Comparison of ENCODE assay signal across 9 cellular contexts in genomic region chr10:122164028-122164601, GRCh38.
DNase-seq lines count a peak whose midpoint lies in the region; ATAC-seq and TF ChIP-seq lines count a peak whose summit lies in the region.
"Had no signal": no experiment of that assay in that cellular context is flagged by ENCODE, and none has a peak within 500 bp of the region (broad histone marks: within the 10 kb centered on the region; RNA-seq: fewer than 3 reads in every experiment).

No MANE protein-coding gene starts in this region.

- H3K4me3 ChIP-seq in fibroblast of lung (replicated peaks in 1 of 4; ENCODE audit: control extremely low read depth in 1 of 4, insufficient read depth in 1 of 4, low read depth in 3 of 4, low read length in 4 of 4) (peak overlapping the region in 3 of 4 experiments; percentile 7 to 50 (median 46)), neuronal stem cell (ENCODE audit: low read length in 2 of 2) (peak overlapping the region; percentile 72 to 96)

- H4K20me1 ChIP-seq in fibroblast of lung (ENCODE audit: control insufficient read depth, extremely low read depth, insufficient read depth, low read length) = no peaks in the 10 kb centered on the region

- no peak overlapping the region for H2AFZ ChIP-seq in fibroblast of lung (ENCODE audit: low read length)
- peak overlapping the region; percentile 84 for H2AFZ ChIP-seq in neuronal stem cell (ENCODE audit: low read length)

- H3K36me3 ChIP-seq in fibroblast of lung (ENCODE audit: control insufficient read depth, insufficient read depth, low read length) = no peaks in the 10 kb centered on the region
- peaks cover 0 to 16% of the 10 kb centered on the region in 2 donors for H3K36me3 ChIP-seq in neuronal stem cell (replicated peaks in 1 of 2; ENCODE audit: control insufficient read depth in 2 of 2, insufficient read depth in 2 of 2, low read length in 2 of 2)

- peak overlapping the region; percentile 85 for H2BK12ac ChIP-seq in neuronal stem cell (ENCODE audit: low read length)

- no peak for ATAC-seq in HG02610 (IDR thresholded peaks at IDR 0.05; ENCODE audit: unreplicated experiment)

- H3K27ac ChIP-seq in fibroblast of lung (ENCODE audit: insufficient read depth, low read length) (no peak overlapping the region), neuronal stem cell (replicated peaks; ENCODE audit: low read length) (peak overlapping the region; percentile 78)
- H3K27ac ChIP-seq: left lung had no signal

- H3K23ac ChIP-seq in neuronal stem cell (ENCODE audit: low read depth, low read length, poor library complexity) = no peak overlapping the region

- H3K27me3 ChIP-seq in fibroblast of lung (ENCODE audit: control insufficient read depth, insufficient read depth, low read length) = no peaks in the 10 kb centered on the region
- no peaks in the 10 kb centered on the region for H3K27me3 ChIP-seq in neuronal stem cell (ENCODE audit: control insufficient read depth in 3 of 3, insufficient read depth in 3 of 3, low read depth in 1 of 3, low read length in 3 of 3)

- peaks cover 7% of the 10 kb centered on the region for H3K79me1 ChIP-seq in neuronal stem cell (ENCODE audit: low read depth, low read length)

- H3K14ac ChIP-seq in neuronal stem cell (ENCODE audit: low read length) = no peak overlapping the region

- H3K9me3 ChIP-seq in fibroblast of lung (ENCODE audit: control insufficient read depth, insufficient read depth, low read depth, low read length) = no peaks in the 10 kb centered on the region
- no peaks in the 10 kb centered on the region for H3K9me3 ChIP-seq in neuronal stem cell (replicated peaks in 1 of 2; ENCODE audit: control insufficient read depth in 2 of 2, insufficient read depth in 1 of 2, low read depth in 1 of 2, low read length in 2 of 2)
- H3K9me3 ChIP-seq: left lung had no signal

- H2AK5ac ChIP-seq in neuronal stem cell (ENCODE audit: low read depth, low read length) = peak overlapping the region; percentile 77

- DNase-seq in C1 segment of cervical spinal cord (lab: John Stamatoyannopoulos, UW) (peak in 10 of 14 donors; percentile 19 to 81 (median 44)), NCI-H524 treated with DMSO at 0.1 percent for 48 hours (lab: John Stamatoyannopoulos, UW) (peak; percentile 26), fibroblast of lung (ENCODE audit: low read depth in 2 of 2) (peak; percentile 38 to 55), neuronal stem cell (ENCODE audit: low spot score) (peak; percentile 46), GDM1 (lab: John Stamatoyannopoulos, UW) (no peak), DMS 273 treated with DMSO at 0.1 percent for 48 hours (lab: John Stamatoyannopoulos, UW) (no peak), GM10266 (ENCODE audit: extremely low spot score) (no peak)

- H4K8ac ChIP-seq in neuronal stem cell (ENCODE audit: low read depth, low read length) = no peak overlapping the region

- H3K4me1 ChIP-seq in fibroblast of lung (ENCODE audit: control insufficient read depth, extremely low read depth, insufficient read depth, low read length) (no peaks in the 10 kb centered on the region), neuronal stem cell (ENCODE audit: control insufficient read depth in 2 of 2, insufficient read depth in 1 of 2, low read depth in 1 of 2, low read length in 2 of 2) (peaks cover 40 to 42% of the 10 kb centered on the region in 2 donors)

- no peak overlapping the region for H3K4ac ChIP-seq in neuronal stem cell (ENCODE audit: low read length)

- peak overlapping the region; percentile 97 for H3K18ac ChIP-seq in neuronal stem cell (ENCODE audit: low read length)

- H4K91ac ChIP-seq in neuronal stem cell (ENCODE audit: low read depth, low read length, poor library complexity) = no peak overlapping the region

- no peaks in the 10 kb centered on the region for H3K79me2 ChIP-seq in fibroblast of lung (ENCODE audit: control insufficient read depth, insufficient read depth, low read length)

- H3K9ac ChIP-seq in fibroblast of lung (ENCODE audit: insufficient read depth, low read length) = no peak overlapping the region
- H3K9ac ChIP-seq in neuronal stem cell (ENCODE audit: low read depth, low read length, poor library complexity) = peak overlapping the region; percentile 98

- H2BK5ac ChIP-seq in neuronal stem cell (ENCODE audit: low read length) = peak overlapping the region; percentile 70

- TF ChIP-seq CTCF in fibroblast of lung (conservative IDR thresholded peaks at IDR 0.05 in 1 of 2, IDR thresholded peaks at IDR 0.05 in 1 of 2; ENCODE audit: low read depth in 1 of 2, low read length in 2 of 2) (no peak), GM10266 (IDR thresholded peaks at IDR 0.05; ENCODE audit: control insufficient read depth, insufficient read depth, low read depth, missing control alignments) (no peak)

- peak overlapping the region; percentile 69 for H2BK15ac ChIP-seq in neuronal stem cell (ENCODE audit: low read length)

- H3K4me2 ChIP-seq in fibroblast of lung (ENCODE audit: extremely low read depth, insufficient read depth, low read length) = peak overlapping the region; percentile 44
- H3K4me2 ChIP-seq in neuronal stem cell (ENCODE audit: insufficient read depth, low read length, poor library complexity, severe bottlenecking) = peak overlapping the region; percentile 93

- H2BK120ac ChIP-seq in neuronal stem cell (ENCODE audit: low read depth, low read length) = peak overlapping the region; percentile 63

- WGBS in neuronal stem cell (ENCODE audit: extremely low coverage in 2 of 2, insufficient read length in 2 of 2, insufficient replicate concordance in 1 of 2), 2 donors = no CpG with 5 or more reads among the region's 24 CpGs

Comparison
In these comparisons a context has a peak if more than half of its experiments do, and no peak if none do; other contexts are left out.
1. DNase-seq: peak in C1 segment of cervical spinal cord (10 of 14), NCI-H524 treated with DMSO at 0.1 percent for 48 hours (single experiment), fibroblast of lung (2 of 2) and neuronal stem cell (single experiment); none in GDM1 (single experiment), DMS 273 treated with DMSO at 0.1 percent for 48 hours (single experiment) and GM10266 (single experiment).